8 cellular contexts compared by ENCODE assay signal in the genomic region with DNA sequence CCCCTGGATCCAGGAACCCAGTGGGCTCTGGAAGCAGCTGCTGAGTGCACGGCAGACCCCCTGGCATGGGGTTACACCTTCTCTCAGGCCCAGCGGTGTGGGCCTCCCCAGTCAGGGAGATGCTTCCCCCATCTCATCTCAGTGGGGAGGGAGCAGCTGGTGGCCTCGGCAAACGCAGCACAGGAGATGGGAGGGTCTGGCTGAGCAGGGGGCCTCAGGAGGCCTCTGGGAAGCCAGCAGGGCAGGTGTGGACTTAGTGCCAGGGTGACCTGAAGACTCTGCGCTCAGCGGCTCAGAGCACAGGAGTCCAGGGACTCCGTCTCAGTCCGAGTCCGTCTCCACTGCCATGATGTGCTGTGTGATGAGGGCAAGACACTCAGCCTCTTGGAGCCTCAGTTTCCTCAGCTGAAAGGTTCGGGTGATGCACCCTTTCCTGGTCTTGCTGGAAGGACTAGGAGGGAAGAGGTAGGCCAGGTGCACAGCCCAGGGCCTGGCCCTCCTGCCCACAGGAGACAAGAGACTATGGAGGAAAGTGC.
A peak's percentile ranks its signal among the peaks of the same experiment; 100 is the strongest.
DNase-seq lines count a peak whose midpoint lies in the region; ATAC-seq, FAIRE-seq and TF ChIP-seq lines count a peak whose summit lies in the region.

No MANE protein-coding gene starts in this region.

- peak overlapping the region; percentile 82 to 98 (median 92) for H3K4me2 ChIP-seq in BLaER1 treated with 17β-estradiol and CSF1 and Interleukin-3, amounts not matched to agents 10 nM and 100 nM
- H3K4me2 ChIP-seq in Karpas-422 (ENCODE audit: low read depth, low read length, poor library complexity, severe bottlenecking) (peak overlapping the region; percentile 68), endothelial cell of umbilical vein (ENCODE audit: insufficient read depth, low read length) (peak overlapping the region; percentile 27), osteoblast (ENCODE audit: insufficient read depth, low read length) (peak overlapping the region; percentile 100)

- no peak for TF ChIP-seq POLR2A in endothelial cell of umbilical vein (IDR thresholded peaks at IDR 0.05; ENCODE audit: low read depth, low read length)

- no peaks in the 10 kb centered on the region for H4K20me1 ChIP-seq in BLaER1 treated with 17β-estradiol and CSF1 and Interleukin-3, amounts not matched to agents 10 nM and 100 nM
- H4K20me1 ChIP-seq in Karpas-422 (ENCODE audit: insufficient read depth, low read depth, low read length) = no peaks in the 10 kb centered on the region
- no peaks in the 10 kb centered on the region for H4K20me1 ChIP-seq in endothelial cell of umbilical vein (replicated peaks; ENCODE audit: control insufficient read depth, extremely low read depth, insufficient read depth, low read length)
- H4K20me1 ChIP-seq in osteoblast (ENCODE audit: insufficient read depth, low read length) = no peaks in the 10 kb centered on the region

- TF ChIP-seq CTCF in endothelial cell of umbilical vein (IDR thresholded peaks at IDR 0.05; ENCODE audit: extremely low read depth in 1 of 2, insufficient read depth in 1 of 2, low read depth in 1 of 2, low read length in 2 of 2) (no peak), osteoblast (IDR thresholded peaks at IDR 0.05; ENCODE audit: extremely low read depth, low read depth, low read length) (no peak), foreskin keratinocyte (conservative IDR thresholded peaks at IDR 0.05) (no peak)

- peak overlapping the region; percentile 33 to 97 (median 93) for H3K27ac ChIP-seq in BLaER1 treated with 17β-estradiol and CSF1 and Interleukin-3, amounts not matched to agents 10 nM and 100 nM
- H3K27ac ChIP-seq in Karpas-422 (ENCODE audit: low read length) (no peak overlapping the region), endothelial cell of umbilical vein (ENCODE audit: insufficient read depth, low read depth, low read length) (no peak overlapping the region), osteoblast (ENCODE audit: low read depth, low read length) (no peak overlapping the region), foreskin keratinocyte (no peak overlapping the region)

- H3K9me3 ChIP-seq in BLaER1 treated with 17β-estradiol and CSF1 and Interleukin-3, amounts not matched to agents 10 nM and 100 nM (replicated peaks in 1 of 11) = peaks cover 15 to 29% (median 22%) of the 10 kb centered on the region in 11 experiments; a peak in 20 of 22 replicates
- H3K9me3 ChIP-seq in Karpas-422 (ENCODE audit: low read length) (no peaks in the 10 kb centered on the region), endothelial cell of umbilical vein (replicated peaks; ENCODE audit: control insufficient read depth, insufficient read depth, low read length) (no peaks in the 10 kb centered on the region), osteoblast (ENCODE audit: low read depth, low read length) (no peaks in the 10 kb centered on the region)

- peaks cover 0 to 8% (median 0%) of the 10 kb centered on the region in 11 experiments; a peak in 3 of 22 replicates for H3K36me3 ChIP-seq in BLaER1 treated with 17β-estradiol and CSF1 and Interleukin-3, amounts not matched to agents 10 nM and 100 nM
- no peaks in the 10 kb centered on the region for H3K36me3 ChIP-seq in Karpas-422 (ENCODE audit: insufficient read depth, low read length)
- H3K36me3 ChIP-seq in endothelial cell of umbilical vein (ENCODE audit: control insufficient read depth in 2 of 2, extremely low read depth in 1 of 2, insufficient read depth in 2 of 2, low read length in 2 of 2) = no peaks in the 10 kb centered on the region
- no peaks in the 10 kb centered on the region for H3K36me3 ChIP-seq in osteoblast (ENCODE audit: insufficient read depth, low read length)

- no peaks in the 10 kb centered on the region for H3K27me3 ChIP-seq in BLaER1 treated with 17β-estradiol and CSF1 and Interleukin-3, amounts not matched to agents 10 nM and 100 nM
- H3K27me3 ChIP-seq in Karpas-422 (ENCODE audit: low read length) (no peaks in the 10 kb centered on the region), endothelial cell of umbilical vein (ENCODE audit: control insufficient read depth in 2 of 2, insufficient read depth in 2 of 2, low read length in 2 of 2) (peaks cover 0 to 8% of the 10 kb centered on the region in 2 experiments), osteoblast (ENCODE audit: insufficient read depth, low read length) (peaks cover 7% of the 10 kb centered on the region), foreskin keratinocyte (peaks cover 6% of the 10 kb centered on the region)

- no peak for FAIRE-seq in endothelial cell of umbilical vein (lab: Jason Lieb, UNC)

- DNase-seq in Karpas-422 (no peak), endothelial cell of umbilical vein (ENCODE audit: low read depth, low spot score) (no peak), osteoblast (ENCODE audit: insufficient read length, low spot score, missing footprints) (no peak), foreskin keratinocyte (no peak), NCI-H510A treated with DMSO at 0.1 percent for 48 hours (lab: John Stamatoyannopoulos, UW) (no peak)

- dilution Hi-C loops in endothelial cell of umbilical vein (cut with MboI; ENCODE audit: extremely low pct_ligation_motif_present, low sequenced_read_pairs) = no loop called here

- POLR2A ChIA-PET in endothelial cell of umbilical vein (lab: Charles Lee) = no interaction called here

- H3K9me2 ChIP-seq in Karpas-422 (replicated peaks; ENCODE audit: insufficient read depth, low read length) = no peaks in the 10 kb centered on the region

- CTCF ChIA-PET in endothelial cell of umbilical vein (lab: Charles Lee) = no interaction called here

- peaks cover 12 to 21% (median 16%) of the 10 kb centered on the region in 10 experiments for H3K4me1 ChIP-seq in BLaER1 treated with 17β-estradiol and CSF1 and Interleukin-3, amounts not matched to agents 10 nM and 100 nM
- peaks cover 22% of the 10 kb centered on the region for H3K4me1 ChIP-seq in Karpas-422 (ENCODE audit: low read length)
- H3K4me1 ChIP-seq in endothelial cell of umbilical vein (ENCODE audit: control insufficient read depth, extremely low read depth, insufficient read depth, low read length) = peaks cover 3% of the 10 kb centered on the region
- no peaks in the 10 kb centered on the region for H3K4me1 ChIP-seq in osteoblast (ENCODE audit: insufficient read depth, low read length)
- no peaks in the 10 kb centered on the region for H3K4me1 ChIP-seq in foreskin keratinocyte

- no peaks in the 10 kb centered on the region for H3K9me1 ChIP-seq in endothelial cell of umbilical vein (replicated peaks; ENCODE audit: control insufficient read depth, extremely low read depth, insufficient read depth, low read length)

- intact Hi-C loops in endothelial cell of umbilical vein (cut with micrococcal nuclease) = loop anchor here (1.0 to 10.0 kb wide), 2 partner anchors 29 to 96 kb away; a partner anchor contains a TSS

- no peak for ATAC-seq in foreskin keratinocyte
- no peak for ATAC-seq in HG03571 (IDR thresholded peaks at IDR 0.05; ENCODE audit: unreplicated experiment)
- no peak for ATAC-seq in HG03097 (IDR thresholded peaks at IDR 0.05; ENCODE audit: low FRiP score, unreplicated experiment)

- BruUV-seq in endothelial cell of umbilical vein (replicated peaks; lab: Mats Ljungman, UMichigan) = no TSS peak

- H3K79me2 ChIP-seq in Karpas-422 (ENCODE audit: low read length) = no peaks in the 10 kb centered on the region
- no peaks in the 10 kb centered on the region for H3K79me2 ChIP-seq in endothelial cell of umbilical vein (ENCODE audit: control insufficient read depth, insufficient read depth, low read length)
- H3K79me2 ChIP-seq in osteoblast (ENCODE audit: insufficient read depth, low read length) = no peaks in the 10 kb centered on the region

- H3K9ac ChIP-seq in BLaER1 treated with 17β-estradiol and CSF1 and Interleukin-3, amounts not matched to agents 10 nM and 100 nM = peak overlapping the region; percentile 75 to 96 (median 88)
- H3K9ac ChIP-seq in Karpas-422 (ENCODE audit: low read length) (peak overlapping the region; percentile 72), endothelial cell of umbilical vein (replicated peaks; ENCODE audit: extremely low read depth, insufficient read depth, low read length) (no peak overlapping the region)

- H2AFZ ChIP-seq in Karpas-422 (ENCODE audit: low read length) = no peak overlapping the region
- H2AFZ ChIP-seq in endothelial cell of umbilical vein (ENCODE audit: low read depth, low read length) = peak overlapping the region; percentile 97
- H2AFZ ChIP-seq in osteoblast (ENCODE audit: low read length) = peak overlapping the region; percentile 88

- H3K4me3 ChIP-seq in BLaER1 treated with 17β-estradiol and CSF1 and Interleukin-3, amounts not matched to agents 10 nM and 100 nM = peak overlapping the region; percentile 58 to 84 (median 73)
- H3K4me3 ChIP-seq in Karpas-422 (ENCODE audit: low read length) (peak overlapping the region; percentile 69), endothelial cell of umbilical vein (replicated peaks in 1 of 3; ENCODE audit: insufficient read depth in 1 of 3, low read depth in 1 of 3, low read length in 3 of 3) (peak overlapping the region in 1 of 3 experiments; percentile 95), osteoblast (ENCODE audit: insufficient read depth, low read length) (peak overlapping the region; percentile 99)

TF ChIP-seq in endothelial cell of umbilical vein, 7 proteins besides CTCF, POLR2A, EP300 and RAD21:
- TF ChIP-seq JUN (IDR thresholded peaks at IDR 0.05; ENCODE audit: borderline replicate concordance, insufficient read depth, insufficient read length, low read depth) (no peak), EZH2 (IDR thresholded peaks at IDR 0.05; ENCODE audit: borderline replicate concordance, low read depth, low read length, severe bottlenecking) (no peak), POLR2AphosphoS5 (IDR thresholded peaks at IDR 0.05; ENCODE audit: insufficient read depth, low read depth, low read length) (no peak), MYC (IDR thresholded peaks at IDR 0.05; ENCODE audit: low read depth, low read length) (no peak), FOS (IDR thresholded peaks at IDR 0.05; ENCODE audit: borderline replicate concordance, insufficient read depth, low read length) (no peak), GATA2 (IDR thresholded peaks at IDR 0.05; ENCODE audit: insufficient read depth, insufficient read length, low read depth, low read length) (no peak)
- TF ChIP-seq, protein P1, sequence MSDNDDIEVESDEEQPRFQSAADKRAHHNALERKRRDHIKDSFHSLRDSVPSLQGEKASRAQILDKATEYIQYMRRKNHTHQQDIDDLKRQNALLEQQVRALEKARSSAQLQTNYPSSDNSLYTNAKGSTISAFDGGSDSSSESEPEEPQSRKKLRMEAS (IDR thresholded peaks at IDR 0.05; ENCODE audit: insufficient read depth, insufficient read length) = no peak

Comparison
In these comparisons a context has a peak if more than half of its experiments do, and no peak if none do; other contexts are left out.
1. H3K27ac ChIP-seq: peak in BLaER1 treated with 17β-estradiol and CSF1 and Interleukin-3, amounts not matched to agents 10 nM and 100 nM (11 of 11); none in Karpas-422 (single experiment), endothelial cell of umbilical vein (single experiment), osteoblast (single experiment) and foreskin keratinocyte (single experiment).
2. H3K4me2 ChIP-seq: peak in every context shown above with its lines; median percentile 100 in osteoblast; 92 in BLaER1 treated with 17β-estradiol and CSF1 and Interleukin-3, amounts not matched to agents 10 nM and 100 nM; 68 in Karpas-422; 27 in endothelial cell of umbilical vein.